In genomic region chr5:42828661-42829060, GRCh38 we compare ENCODE assay signal across 30 cellular contexts. TPM values are rescaled to one million over a fixed set of nuclear protein-coding genes. Genes with fewer than 3 reads are reported as not detected.
"Had no signal": no experiment of that assay in that cellular context is flagged by ENCODE, and none has a peak within 500 bp of the region (broad histone marks: within the 10 kb centered on the region; RNA-seq: fewer than 3 reads in every experiment).

No MANE protein-coding gene starts in this region.

- H3K27ac ChIP-seq: adrenal gland, ascending aorta, cardiac muscle cell, colonic mucosa, dorsolateral prefrontal cortex, neural progenitor cell, right lobe of liver, thoracic aorta, WERI-Rb-1 had no signal

- H3K36me3 ChIP-seq: adrenal gland, ascending aorta, cardiac muscle cell, colonic mucosa, neural progenitor cell, right lobe of liver, thoracic aorta, WERI-Rb-1 had no signal

- H3K4me3 ChIP-seq: adrenal gland, ascending aorta, cardiac muscle cell, colonic mucosa, dorsolateral prefrontal cortex, neural progenitor cell, right lobe of liver, thoracic aorta had no signal

- H2AFZ ChIP-seq: neural progenitor cell had no signal

- H3K9ac ChIP-seq: neural progenitor cell had no signal

- H3K9me3 ChIP-seq: adrenal gland, ascending aorta, colonic mucosa, right lobe of liver, thoracic aorta had no signal

- H3K27me3 ChIP-seq: adrenal gland, ascending aorta, cardiac muscle cell, colonic mucosa, dorsolateral prefrontal cortex, neural progenitor cell, right lobe of liver had no signal

- DNase-seq: activated CD4-positive, alpha-beta T cell treated with anti-CD3 and anti-CD28 coated beads for 48 hours; activated CD4-positive, alpha-beta T cell treated with anti-CD3 and anti-CD28 coated beads, Interleukin-2, amount 50 U/mL, for 48 hours; activated CD8-positive, alpha-beta memory T cell treated with anti-CD3 and anti-CD28 coated beads, Interleukin-2, amount 50 U/mL, for 48 hours; activated T-cell treated with anti-CD3 and anti-CD28 coated beads, Interleukin-2, amount 50 U/mL, for 48 hours; adrenal gland; cerebellar nuclear complex; colonic mucosa; dorsolateral prefrontal cortex; effector memory CD4-positive, alpha-beta T cell; foreskin fibroblast; head of caudate nucleus; hypothalamus; immature natural killer cell; naive thymus-derived CD8-positive, alpha-beta T cell; occipital lobe; posterior cingulate gyrus; right lobe of liver; stimulated activated CD4-positive, alpha-beta T cell treated with anti-CD3 and anti-CD28 coated beads, Interleukin-12 subunit alpha, Interleukin-12 subunit beta, amount 100 ng/mL, for 4 hours; stimulated activated CD4-positive, alpha-beta T cell treated with anti-CD3 and anti-CD28 coated beads, Interleukin-4, amount 100 ng/mL, for 1 hour; stimulated activated naive CD8-positive, alpha-beta T cell treated with anti-CD3 and anti-CD28 coated beads, Interleukin-15, Interleukin-2, amounts not matched to agents 100 U/mL and 50 U/mL, for 24 hours; T-helper 17 cell; T1000; trophoblast cell; WERI-Rb-1 had no signal

- ATAC-seq: activated CD4-positive, CD25-positive, alpha-beta regulatory T cell treated with anti-CD3 and anti-CD28 coated beads, Interleukin-2, amount 50 U/mL, for 24 hours; naive thymus-derived CD8-positive, alpha-beta T cell; right lobe of liver; stimulated activated naive CD8-positive, alpha-beta T cell treated with anti-CD3 and anti-CD28 coated beads, Interleukin-15, Interleukin-2, amounts not matched to agents 100 U/mL and 50 U/mL, for 24 hours; T-helper 17 cell had no signal

- H3K4me2 ChIP-seq: neural progenitor cell had no signal

- H3K4me1 ChIP-seq: ascending aorta, colonic mucosa, neural progenitor cell had no signal

RNA-seq across cellular contexts. Expression of gene SELENOP, which starts 17.0 kb away (rescaled TPM):
- total RNA-seq: activated T-helper 2 cell treated with anti-CD3 and anti-CD28 coated beads, Interferon-gamma antibody, Interleukin-2, Interleukin-4, amounts not matched to agents 10 μg/mL and 5 μg/mL and 100 μg/mL, durations not matched to agents 14 hours and 24 hours and 36 hours had no signal
